18 cellular contexts compared by ENCODE assay signal in genomic region chr10:6119962-6120361, GRCh38. TPM values are rescaled to one million over a fixed set of nuclear protein-coding genes. Genes with fewer than 3 reads are reported as not detected.
A peak's percentile ranks its signal among the peaks of the same experiment; 100 is the strongest.
DNase-seq lines count a peak whose midpoint lies in the region; ATAC-seq, FAIRE-seq and TF ChIP-seq lines count a peak whose summit lies in the region.
"Had no signal": no experiment of that assay in that cellular context is flagged by ENCODE, and none has a peak within 500 bp of the region (broad histone marks: within the 10 kb centered on the region; RNA-seq: fewer than 3 reads in every experiment).

No MANE protein-coding gene starts in this region.

- H3K4me3 Mint-ChIP-seq in activated CD4-positive, alpha-beta T cell treated with anti-CD3 and anti-CD28 coated beads, Interleukin-2, amount 10 ng/mL, durations not matched to agents 24 days and 14 days: no peak overlapping the region
- H3K4me3 Mint-ChIP-seq in activated T-helper 1 cell treated with anti-CD3 and anti-CD28 coated beads, Interleukin-12 subunit alpha, Interleukin-12 subunit beta, Interleukin-2, Interleukin-4 antibody, amounts not matched to agents 30 ng/mL and 10 ng/mL and 1 ng/mL, durations not matched to agents 14 hours and 24 hours and 36 hours: no peak overlapping the region
- no peak overlapping the region for H3K4me3 Mint-ChIP-seq in activated CD8-positive, alpha-beta memory T cell treated with anti-CD3 and anti-CD28 coated beads, Interleukin-2, amount 10 ng/mL, durations not matched to agents 7 days and 5 days
- H3K4me3 Mint-ChIP-seq: H9 had no signal

- no peak for ATAC-seq in gastrocnemius medialis
- ATAC-seq in activated CD8-positive, alpha-beta memory T cell treated with anti-CD3 and anti-CD28 coated beads, Interleukin-2, amount 10 ng/mL, durations not matched to agents 7 days and 5 days: no peak
- ATAC-seq in GM18505 (IDR thresholded peaks at IDR 0.05; ENCODE audit: unreplicated experiment): no peak
- ATAC-seq in GM18867 (IDR thresholded peaks at IDR 0.05; ENCODE audit: unreplicated experiment): no peak

- DNase-seq in activated CD4-positive, alpha-beta T cell treated with anti-CD3 and anti-CD28 coated beads, Interleukin-2, amount 10 ng/mL, durations not matched to agents 24 days and 14 days: no peak
- no peak for DNase-seq in activated CD4-positive, alpha-beta T cell treated with anti-CD3 and anti-CD28 coated beads for 48 hours
- no peak for DNase-seq in activated T-helper 1 cell treated with anti-CD3 and anti-CD28 coated beads, Interleukin-12 subunit alpha, Interleukin-12 subunit beta, Interleukin-2, Interleukin-4 antibody, amounts not matched to agents 30 ng/mL and 10 ng/mL and 1 ng/mL, durations not matched to agents 14 hours and 24 hours and 36 hours (ENCODE audit: low spot score)
- DNase-seq in keratinocyte (ENCODE audit: low read depth, low spot score) (peak; percentile 63), gastrocnemius medialis (no peak)
- no peak for DNase-seq in activated CD8-positive, alpha-beta memory T cell treated with anti-CD3 and anti-CD28 coated beads, Interleukin-2, amount 10 ng/mL, durations not matched to agents 7 days and 5 days
- DNase-seq: central memory CD4-positive, alpha-beta T cell; H9; left cardiac atrium; NCI-H1092; T1000 had no signal

- H3K9ac ChIP-seq in keratinocyte (ENCODE audit: control insufficient read depth, extremely low read depth, insufficient read depth, low read length): peak overlapping the region; percentile 53
- H3K9ac ChIP-seq: BLaER1 treated with 17β-estradiol and CSF1 and Interleukin-3, amounts not matched to agents 10 nM and 100 nM had no signal

- H3K4me2 ChIP-seq in keratinocyte (ENCODE audit: control insufficient read depth, extremely low read depth, insufficient read depth, low read depth, low read length): peak overlapping the region; percentile 86

- in situ Hi-C loops in gastrocnemius medialis (cut with MboI; ENCODE audit: low sequenced_read_pairs in 4 of 4): no loop called here

- no peaks in the 10 kb centered on the region for H3K9me3 ChIP-seq in keratinocyte (ENCODE audit: control insufficient read depth, low read depth, low read length)
- H3K9me3 ChIP-seq in gastrocnemius medialis: no peaks in the 10 kb centered on the region
- H3K9me3 ChIP-seq: BLaER1 treated with 17β-estradiol and CSF1 and Interleukin-3, amounts not matched to agents 10 nM and 100 nM; tibial nerve had no signal

- peak overlapping the region in 2 of 3 experiments; percentile 24 to 52 for H3K4me3 ChIP-seq in keratinocyte (ENCODE audit: control insufficient read depth in 2 of 3, extremely low read depth in 1 of 3, insufficient read depth in 2 of 3, low read depth in 1 of 3, low read length in 3 of 3)
- H3K4me3 ChIP-seq in gastrocnemius medialis: no peak overlapping the region
- H3K4me3 ChIP-seq: BLaER1 treated with 17β-estradiol and CSF1 and Interleukin-3, amounts not matched to agents 10 nM and 100 nM; SK-N-MC; tibial nerve had no signal

- no peaks in the 10 kb centered on the region for H3K27me3 Mint-ChIP-seq in activated CD4-positive, alpha-beta T cell treated with anti-CD3 and anti-CD28 coated beads, Interleukin-2, amount 10 ng/mL, durations not matched to agents 24 days and 14 days
- H3K27me3 Mint-ChIP-seq in activated T-helper 1 cell treated with anti-CD3 and anti-CD28 coated beads, Interleukin-12 subunit alpha, Interleukin-12 subunit beta, Interleukin-2, Interleukin-4 antibody, amounts not matched to agents 30 ng/mL and 10 ng/mL and 1 ng/mL, durations not matched to agents 14 hours and 24 hours and 36 hours (ENCODE audit: insufficient read depth): no peaks in the 10 kb centered on the region
- H3K27me3 Mint-ChIP-seq in activated CD8-positive, alpha-beta memory T cell treated with anti-CD3 and anti-CD28 coated beads, Interleukin-2, amount 10 ng/mL, durations not matched to agents 7 days and 5 days: no peaks in the 10 kb centered on the region

- H3K27ac ChIP-seq in keratinocyte (ENCODE audit: control insufficient read depth, insufficient read depth, low read length) (peak overlapping the region; percentile 51), gastrocnemius medialis (peak overlapping the region in 3 of 4 donors; percentile 16 to 69 (median 56))
- H3K27ac ChIP-seq: SK-N-MC had no signal

- TF ChIP-seq POLR2A in gastrocnemius medialis (IDR thresholded peaks at IDR 0.05): no peak
- TF ChIP-seq POLR2A in GM18505 (IDR thresholded peaks at IDR 0.05; ENCODE audit: borderline replicate concordance, extremely low read depth, insufficient read depth, insufficient read length): no peak

- peaks cover 3% of the 10 kb centered on the region for H4K20me1 ChIP-seq in keratinocyte (ENCODE audit: control insufficient read depth, extremely low read depth, insufficient read depth, low read length)

- H3K9me3 Mint-ChIP-seq in activated CD4-positive, alpha-beta T cell treated with anti-CD3 and anti-CD28 coated beads, Interleukin-2, amount 10 ng/mL, durations not matched to agents 24 days and 14 days: no peaks in the 10 kb centered on the region
- no peaks in the 10 kb centered on the region for H3K9me3 Mint-ChIP-seq in activated T-helper 1 cell treated with anti-CD3 and anti-CD28 coated beads, Interleukin-12 subunit alpha, Interleukin-12 subunit beta, Interleukin-2, Interleukin-4 antibody, amounts not matched to agents 30 ng/mL and 10 ng/mL and 1 ng/mL, durations not matched to agents 14 hours and 24 hours and 36 hours
- no peaks in the 10 kb centered on the region for H3K9me3 Mint-ChIP-seq in activated CD8-positive, alpha-beta memory T cell treated with anti-CD3 and anti-CD28 coated beads, Interleukin-2, amount 10 ng/mL, durations not matched to agents 7 days and 5 days (ENCODE audit: low read depth)
- H3K9me3 Mint-ChIP-seq: H9 had no signal

- peaks cover 20% of the 10 kb centered on the region for H3K4me1 ChIP-seq in keratinocyte (ENCODE audit: control insufficient read depth, extremely low read depth, insufficient read depth, low read length)
- H3K4me1 ChIP-seq in gastrocnemius medialis: peaks cover 43 to 44% of the 10 kb centered on the region in 2 donors

- peaks cover 17% of the 10 kb centered on the region for H3K36me3 Mint-ChIP-seq in activated CD4-positive, alpha-beta T cell treated with anti-CD3 and anti-CD28 coated beads, Interleukin-2, amount 10 ng/mL, durations not matched to agents 24 days and 14 days (ENCODE audit: low read depth)
- peaks cover 10% of the 10 kb centered on the region for H3K36me3 Mint-ChIP-seq in activated T-helper 1 cell treated with anti-CD3 and anti-CD28 coated beads, Interleukin-12 subunit alpha, Interleukin-12 subunit beta, Interleukin-2, Interleukin-4 antibody, amounts not matched to agents 30 ng/mL and 10 ng/mL and 1 ng/mL, durations not matched to agents 14 hours and 24 hours and 36 hours (ENCODE audit: low read depth)
- peaks cover 14% of the 10 kb centered on the region for H3K36me3 Mint-ChIP-seq in activated CD8-positive, alpha-beta memory T cell treated with anti-CD3 and anti-CD28 coated beads, Interleukin-2, amount 10 ng/mL, durations not matched to agents 7 days and 5 days

- TF ChIP-seq CTCF in keratinocyte (optimal IDR thresholded peaks at IDR 0.05 in 1 of 3, IDR thresholded peaks at IDR 0.05 in 1 of 3, conservative IDR thresholded peaks at IDR 0.05 in 1 of 3; ENCODE audit: extremely low read depth in 1 of 3, insufficient read depth in 2 of 3, low read length in 3 of 3): no peak
- TF ChIP-seq CTCF in gastrocnemius medialis (IDR thresholded peaks at IDR 0.05 in 4 of 5, conservative IDR thresholded peaks at IDR 0.05 in 1 of 5): no peak

- H3K36me3 ChIP-seq in keratinocyte (ENCODE audit: control insufficient read depth in 2 of 2, extremely low read depth in 1 of 2, insufficient read depth in 2 of 2, low read length in 2 of 2) (peaks cover 2 to 5% of the 10 kb centered on the region in 2 experiments), gastrocnemius medialis (no peaks in the 10 kb centered on the region)

- H2AFZ ChIP-seq in keratinocyte (ENCODE audit: control insufficient read depth, low read length): no peak overlapping the region

- FAIRE-seq in keratinocyte (lab: Jason Lieb, UNC): peak; percentile 93
- FAIRE-seq: A204.1, GM18507 had no signal

- peak overlapping the region; percentile 63 for H3K27ac Mint-ChIP-seq in activated CD4-positive, alpha-beta T cell treated with anti-CD3 and anti-CD28 coated beads, Interleukin-2, amount 10 ng/mL, durations not matched to agents 24 days and 14 days
- H3K27ac Mint-ChIP-seq in activated T-helper 1 cell treated with anti-CD3 and anti-CD28 coated beads, Interleukin-12 subunit alpha, Interleukin-12 subunit beta, Interleukin-2, Interleukin-4 antibody, amounts not matched to agents 30 ng/mL and 10 ng/mL and 1 ng/mL, durations not matched to agents 14 hours and 24 hours and 36 hours: peak overlapping the region; percentile 59
- no peak overlapping the region for H3K27ac Mint-ChIP-seq in activated CD8-positive, alpha-beta memory T cell treated with anti-CD3 and anti-CD28 coated beads, Interleukin-2, amount 10 ng/mL, durations not matched to agents 7 days and 5 days

- dilution Hi-C loops in keratinocyte (cut with MboI; ENCODE audit: extremely low pct_ligation_motif_present, low sequenced_read_pairs): no loop called here

- H3K27me3 ChIP-seq in keratinocyte (ENCODE audit: control insufficient read depth, extremely low read depth, insufficient read depth, low read length) (no peaks in the 10 kb centered on the region), gastrocnemius medialis (no peaks in the 10 kb centered on the region)
- H3K27me3 ChIP-seq: tibial nerve had no signal

- intact Hi-C loops in activated CD4-positive, alpha-beta T cell treated with anti-CD3 and anti-CD28 coated beads, Interleukin-2, amount 10 ng/mL, durations not matched to agents 24 days and 14 days (cut with micrococcal nuclease): no loop called here
- intact Hi-C loops in activated T-helper 1 cell treated with anti-CD3 and anti-CD28 coated beads, Interleukin-12 subunit alpha, Interleukin-12 subunit beta, Interleukin-2, Interleukin-4 antibody, amounts not matched to agents 30 ng/mL and 10 ng/mL and 1 ng/mL, durations not matched to agents 14 hours and 24 hours and 36 hours (cut with micrococcal nuclease): no loop called here
- intact Hi-C loops in gastrocnemius medialis (cut with DNase I; ENCODE audit: low total_unique reads): no loop called here

- peaks cover 4% of the 10 kb centered on the region for H3K9me1 ChIP-seq in keratinocyte (ENCODE audit: control insufficient read depth, extremely low read depth, insufficient read depth, low read length)

- CTCF ChIA-PET in activated CD8-positive, alpha-beta memory T cell treated with anti-CD3 and anti-CD28 coated beads, Interleukin-2, amount 10 ng/mL, durations not matched to agents 7 days and 5 days (lab: Charles Lee): interaction anchor here (1.3 to 2.2 kb wide), 4 partner anchors 11 to 282 kb away, joined by 3 to 5 read pairs (median 4); no protein-coding TSS in a partner anchor

- H3K4me1 Mint-ChIP-seq in activated CD4-positive, alpha-beta T cell treated with anti-CD3 and anti-CD28 coated beads, Interleukin-2, amount 10 ng/mL, durations not matched to agents 24 days and 14 days: peaks cover 18% of the 10 kb centered on the region
- peaks cover 22% of the 10 kb centered on the region for H3K4me1 Mint-ChIP-seq in activated T-helper 1 cell treated with anti-CD3 and anti-CD28 coated beads, Interleukin-12 subunit alpha, Interleukin-12 subunit beta, Interleukin-2, Interleukin-4 antibody, amounts not matched to agents 30 ng/mL and 10 ng/mL and 1 ng/mL, durations not matched to agents 14 hours and 24 hours and 36 hours (ENCODE audit: low read depth)
- peaks cover 24% of the 10 kb centered on the region for H3K4me1 Mint-ChIP-seq in activated CD8-positive, alpha-beta memory T cell treated with anti-CD3 and anti-CD28 coated beads, Interleukin-2, amount 10 ng/mL, durations not matched to agents 7 days and 5 days

- H3K79me2 ChIP-seq in keratinocyte (ENCODE audit: control insufficient read depth, insufficient read depth, low read length): no peaks in the 10 kb centered on the region

RNA-seq across cellular contexts. Expression of gene RBM17, which starts 31.1 kb away (rescaled TPM):
- total RNA-seq in activated CD4-positive, alpha-beta T cell treated with anti-CD3 and anti-CD28 coated beads, Interleukin-2, amount 10 ng/mL, durations not matched to agents 24 days and 14 days: 258 and 262 TPM in 2 replicates
- total RNA-seq in activated T-helper 1 cell treated with anti-CD3 and anti-CD28 coated beads, Interleukin-12 subunit alpha, Interleukin-12 subunit beta, Interleukin-2, Interleukin-4 antibody, amounts not matched to agents 30 ng/mL and 10 ng/mL and 1 ng/mL, durations not matched to agents 14 hours and 24 hours and 36 hours: 265 and 283 TPM in 2 replicates
- polyA plus RNA-seq in keratinocyte: 30.0 to 54.8 TPM (median 35.0 TPM) in 3 replicates
- 103 TPM for polyA plus RNA-seq in keratinocyte (2011; ENCODE audit: low read depth)
- 32.5 and 36.4 TPM in 2 replicates for polyA plus RNA-seq in keratinocyte (2011; cell fraction: cytosol; rRNA removed)
- 78.3 and 91.5 TPM in 2 replicates for polyA plus RNA-seq in keratinocyte (2011; cell fraction: nucleus; rRNA removed)
- 62.8 and 83.9 TPM in 2 replicates for polyA plus RNA-seq in keratinocyte (2012; ENCODE audit: low replicate concordance)
- 13.3 to 33.3 TPM (median 24.9 TPM) in 3 replicates for polyA minus RNA-seq in keratinocyte
- 8.6 TPM for polyA minus RNA-seq in keratinocyte (2011; cell fraction: cytosol; rRNA and poly(A)+ RNA removed)
- polyA minus RNA-seq in keratinocyte (2011; cell fraction: nucleus; rRNA and poly(A)+ RNA removed): 13.9 and 24.6 TPM in 2 replicates
- 10 to 100 TPM; 53.2 to 67.4 (median 60.1) TPM for total RNA-seq in gastrocnemius medialis
- 100 to 1,000 TPM; 205 to 267 TPM for total RNA-seq in activated CD8-positive, alpha-beta memory T cell treated with anti-CD3 and anti-CD28 coated beads, Interleukin-2, amount 10 ng/mL, durations not matched to agents 7 days and 5 days

RNA-seq across cellular contexts. Expression of gene IL2RA, which starts 57.8 kb away (rescaled TPM):
- total RNA-seq in activated CD4-positive, alpha-beta T cell treated with anti-CD3 and anti-CD28 coated beads, Interleukin-2, amount 10 ng/mL, durations not matched to agents 24 days and 14 days: 965 and 989 TPM in 2 replicates
- total RNA-seq in activated T-helper 1 cell treated with anti-CD3 and anti-CD28 coated beads, Interleukin-12 subunit alpha, Interleukin-12 subunit beta, Interleukin-2, Interleukin-4 antibody, amounts not matched to agents 30 ng/mL and 10 ng/mL and 1 ng/mL, durations not matched to agents 14 hours and 24 hours and 36 hours: 1,237 and 1,254 TPM in 2 replicates
- polyA plus RNA-seq in keratinocyte: not detected in 3 replicates
- polyA plus RNA-seq in keratinocyte (2011; ENCODE audit: low read depth): not detected
- polyA plus RNA-seq in keratinocyte (2011; cell fraction: cytosol; rRNA removed): not detected in 2 replicates
- not detected in 2 replicates for polyA plus RNA-seq in keratinocyte (2011; cell fraction: nucleus; rRNA removed)
- not detected in 2 replicates for polyA plus RNA-seq in keratinocyte (2012; ENCODE audit: low replicate concordance)
- polyA minus RNA-seq in keratinocyte: not detected in 3 replicates
- polyA minus RNA-seq in keratinocyte (2011; cell fraction: cytosol; rRNA and poly(A)+ RNA removed): not detected
- not detected in 2 replicates for polyA minus RNA-seq in keratinocyte (2011; cell fraction: nucleus; rRNA and poly(A)+ RNA removed)
- total RNA-seq in gastrocnemius medialis: 1 to 10 TPM in 1 of 4 donors, not detected in 3; 2.1 TPM
- 100 to 1,000 TPM; 302 to 832 TPM for total RNA-seq in activated CD8-positive, alpha-beta memory T cell treated with anti-CD3 and anti-CD28 coated beads, Interleukin-2, amount 10 ng/mL, durations not matched to agents 7 days and 5 days
- total RNA-seq: H9 had no signal

Comparison
In these comparisons a context has a peak if more than half of its experiments do, and no peak if none do; other contexts are left out.
1. H3K4me3 ChIP-seq: peak in keratinocyte (2 of 3); none in gastrocnemius medialis (0 of 4).
2. RNA of gene IL2RA, which starts 57.8 kb away (total RNA-seq): 1,237 to 1,254 TPM in activated T-helper 1 cell treated with anti-CD3 and anti-CD28 coated beads, Interleukin-12 subunit alpha, Interleukin-12 subunit beta, Interleukin-2, Interleukin-4 antibody, amounts not matched to agents 30 ng/mL and 10 ng/mL and 1 ng/mL, durations not matched to agents 14 hours and 24 hours and 36 hours, 965 to 989 TPM in activated CD4-positive, alpha-beta T cell treated with anti-CD3 and anti-CD28 coated beads, Interleukin-2, amount 10 ng/mL, durations not matched to agents 24 days and 14 days and 302 to 832 TPM in activated CD8-positive, alpha-beta memory T cell treated with anti-CD3 and anti-CD28 coated beads, Interleukin-2, amount 10 ng/mL, durations not matched to agents 7 days and 5 days; 2.1 TPM in gastrocnemius medialis; every median in the first group is over 10 times any median in the second.